Comparison of ENCODE assay signal across 1 cellular context in genomic region chr2:118048396-118048795, GRCh38.
A peak's percentile ranks its signal among the peaks of the same experiment; 100 is the strongest.
TF ChIP-seq lines count a peak whose summit lies in the region.

No MANE protein-coding gene starts in this region.

TF ChIP-seq in K562, 482 proteins besides CTCF, POLR2A, EP300 and RAD21 (continued from another document):
- TF ChIP-seq TFE3 (CRISPR knock-in tag; IDR thresholded peaks at IDR 0.05) = 0 out of 2 replicates have a peak, but pooled peaks have one; percentile 5
- 0 out of 2 replicates have a peak, but pooled peaks have one; percentile 28 for TF ChIP-seq NFE2 (IDR thresholded peaks at IDR 0.05; ENCODE audit: low read depth)
